ENCODE assay signal across 2 cellular contexts in genomic region chr2:23505984-23506380, GRCh38.
A peak's percentile ranks its signal among the peaks of the same experiment; 100 is the strongest.
TF ChIP-seq lines count a peak whose summit lies in the region.

No MANE protein-coding gene starts in this region.

TF ChIP-seq in HepG2, 621 proteins besides CTCF, POLR2A, EP300 and RAD21 (continued from another document):
- TF ChIP-seq ZBTB33 (CRISPR knock-in tag; IDR thresholded peaks at IDR 0.05): peak; percentile 84

TF ChIP-seq in SK-N-SH, 30 proteins besides CTCF, POLR2A, EP300 and RAD21:
- no peak for TF ChIP-seq RFX5 (IDR thresholded peaks at IDR 0.05; ENCODE audit: low read length)
- no peak for TF ChIP-seq NFIC (IDR thresholded peaks at IDR 0.05; ENCODE audit: borderline replicate concordance)
- TF ChIP-seq FOXM1 (IDR thresholded peaks at IDR 0.05; ENCODE audit: low read depth): no peak
- no peak for TF ChIP-seq ZBTB33 (IDR thresholded peaks at IDR 0.05; ENCODE audit: borderline replicate concordance, low read depth)
- no peak for TF ChIP-seq JUND (IDR thresholded peaks at IDR 0.05)
- TF ChIP-seq SMC3 (IDR thresholded peaks at IDR 0.05; ENCODE audit: low read depth, low read length): no peak
- no peak for TF ChIP-seq CHD2 (IDR thresholded peaks at IDR 0.05; ENCODE audit: low read length, partially characterized antibody)
TF ChIP-seq in SK-N-SH: peak in this region for 0.
